12 cellular contexts compared by ENCODE assay signal in the genomic region with DNA sequence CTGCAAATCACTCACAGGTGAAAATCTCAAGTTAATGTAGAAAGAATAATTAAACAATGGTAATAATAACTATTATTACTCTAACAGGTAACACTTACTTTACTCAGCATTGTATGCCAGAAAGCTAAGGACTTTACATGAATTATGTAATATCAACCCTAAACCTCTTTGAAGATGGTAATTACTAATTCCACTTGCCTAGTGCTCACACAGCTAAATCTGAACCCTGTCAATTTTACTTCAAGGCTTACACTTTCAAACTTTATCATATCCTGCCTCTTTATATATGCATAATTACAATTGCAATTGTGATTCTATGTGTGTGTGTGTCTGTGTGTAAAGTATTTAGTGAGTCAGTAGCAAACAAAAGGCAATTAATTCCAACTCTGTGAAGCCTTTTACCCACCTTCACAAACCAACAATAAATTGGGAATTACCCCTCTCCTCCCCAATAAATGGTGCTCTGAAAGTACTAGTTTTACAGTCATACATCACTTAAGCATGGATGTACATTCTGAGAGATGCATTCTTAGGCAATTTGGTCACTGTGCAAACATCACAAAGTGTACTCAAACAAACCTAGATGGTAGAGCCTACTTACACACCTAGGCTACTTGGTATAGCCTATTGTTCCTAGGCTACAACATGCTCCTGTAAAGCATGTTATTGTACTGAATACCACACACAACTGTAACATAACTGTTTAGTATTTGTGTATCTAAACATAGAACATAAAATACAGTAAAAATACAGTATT. TPM values are rescaled to one million over a fixed set of nuclear protein-coding genes. Genes with fewer than 3 reads are reported as not detected.
A peak's percentile ranks its signal among the peaks of the same experiment; 100 is the strongest.
DNase-seq lines count a peak whose midpoint lies in the region; ATAC-seq, FAIRE-seq and TF ChIP-seq lines count a peak whose summit lies in the region.
"Had no signal": no experiment of that assay in that cellular context is flagged by ENCODE, and none has a peak within 500 bp of the region (broad histone marks: within the 10 kb centered on the region; RNA-seq: fewer than 3 reads in every experiment).

No MANE protein-coding gene starts in this region.

- no peaks in the 10 kb centered on the region for H3K9me3 Mint-ChIP-seq in activated T-cell treated with anti-CD3 and anti-CD28 coated beads, Interleukin-2, amount 50 U/mL, for 72 hours
- H3K9me3 Mint-ChIP-seq in activated T-cell treated with anti-CD3 and anti-CD28 coated beads, Interleukin-2, amount 50 U/mL, for 24 hours = no peaks in the 10 kb centered on the region

- TF ChIP-seq CTCF in Panc1 (IDR thresholded peaks at IDR 0.05) (no peak), D721Med (IDR thresholded peaks at IDR 0.05; ENCODE audit: insufficient read depth, missing control alignments) (no peak)

- H3K27me3 Mint-ChIP-seq in activated T-cell treated with anti-CD3 and anti-CD28 coated beads, Interleukin-2, amount 50 U/mL, for 72 hours (ENCODE audit: low read depth) = no peaks in the 10 kb centered on the region
- H3K27me3 Mint-ChIP-seq in activated T-cell treated with anti-CD3 and anti-CD28 coated beads, Interleukin-2, amount 50 U/mL, for 24 hours = no peaks in the 10 kb centered on the region

- no TSS peak for BruUV-seq in Panc1 (replicated peaks; lab: Mats Ljungman, UMichigan)

- no peak for DNase-seq in activated T-cell treated with anti-CD3 and anti-CD28 coated beads, Interleukin-2, amount 50 U/mL, for 72 hours
- DNase-seq in activated T-cell treated with anti-CD3 and anti-CD28 coated beads, Interleukin-2, amount 50 U/mL, for 24 hours = no peak
- DNase-seq in Panc1 (ENCODE audit: low read depth, low spot score) = peak; percentile 81
- peak; percentile 32 for DNase-seq in glomerular visceral epithelial cell (ENCODE audit: extremely low spot score)
- DNase-seq in substantia nigra (lab: John Stamatoyannopoulos, UW) = no peak
- no peak for DNase-seq in D721Med (ENCODE audit: insufficient read length, low spot score)
- DNase-seq in mucosa of gallbladder (ENCODE audit: low spot score) = no peak
- no peak for DNase-seq in NCI-H446 treated with DMSO at 0.1 percent for 48 hours (lab: John Stamatoyannopoulos, UW)
- DNase-seq: dermis blood vessel endothelial cell, NCI-H1436, ovary, SJCRH30 had no signal

- H3K4me1 ChIP-seq in Panc1 (ENCODE audit: control insufficient read depth, insufficient read depth, low read length) = peaks cover 50% of the 10 kb centered on the region

- H3K4me3 ChIP-seq in Panc1 (ENCODE audit: low read depth in 2 of 2, low read length in 2 of 2) = no peak overlapping the region
- H3K4me3 ChIP-seq: ovary, SJCRH30 had no signal

- no peaks in the 10 kb centered on the region for H3K9me3 ChIP-seq in Panc1 (ENCODE audit: control insufficient read depth, insufficient read depth, low read depth, low read length)
- H3K9me3 ChIP-seq: ovary, SJCRH30 had no signal

- peak overlapping the region; percentile 50 for H3K27ac Mint-ChIP-seq in activated T-cell treated with anti-CD3 and anti-CD28 coated beads, Interleukin-2, amount 50 U/mL, for 72 hours
- no peak overlapping the region for H3K27ac Mint-ChIP-seq in activated T-cell treated with anti-CD3 and anti-CD28 coated beads, Interleukin-2, amount 50 U/mL, for 24 hours

- peak overlapping the region; percentile 36 for H3K27ac ChIP-seq in Panc1 (ENCODE audit: low read length)
- peak overlapping the region; percentile 58 for H3K27ac ChIP-seq in substantia nigra (ENCODE audit: low read depth, low read length, poor library complexity, severe bottlenecking)
- H3K27ac ChIP-seq: ovary, SJCRH30 had no signal

- peak; percentile 27 to 47 for ATAC-seq in activated T-cell treated with anti-CD3 and anti-CD28 coated beads, Interleukin-2, amount 50 U/mL, for 72 hours (replicated peaks in 1 of 2)
- ATAC-seq in Panc1 = peak; percentile 87

- peaks cover 5% of the 10 kb centered on the region; the same call in 1 of the 2 replicates for H3K36me3 ChIP-seq in Panc1 (ENCODE audit: control insufficient read depth, insufficient read depth, low read length)
- H3K36me3 ChIP-seq: ovary had no signal

- no peaks in the 10 kb centered on the region for H3K27me3 ChIP-seq in Panc1 (ENCODE audit: control insufficient read depth, insufficient read depth, low read length)
- H3K27me3 ChIP-seq: ovary, SJCRH30 had no signal

- intact Hi-C loops in Panc1 (cut with micrococcal nuclease; ENCODE audit: unreplicated experiment) = loop anchor here (10.0 kb wide), 1 partner anchor 149 kb away; no protein-coding TSS in a partner anchor

- peaks cover 3 to 10% of the 10 kb centered on the region in 2 donors for H3K36me3 Mint-ChIP-seq in activated T-cell treated with anti-CD3 and anti-CD28 coated beads, Interleukin-2, amount 50 U/mL, for 72 hours (ENCODE audit: insufficient read depth in 2 of 2)
- H3K36me3 Mint-ChIP-seq in activated T-cell treated with anti-CD3 and anti-CD28 coated beads, Interleukin-2, amount 50 U/mL, for 24 hours (ENCODE audit: low read depth) = peaks cover 73% of the 10 kb centered on the region

- in situ Hi-C loops in Panc1 (cut with HindIII; ENCODE audit: low pct_unique_long_range_greater_than_20kb, low sequenced_read_pairs) = no loop called here

- CTCF ChIA-PET in Panc1 (lab: Charles Lee) = no interaction called here

- peaks cover 67% of the 10 kb centered on the region for H3K4me1 Mint-ChIP-seq in activated T-cell treated with anti-CD3 and anti-CD28 coated beads, Interleukin-2, amount 50 U/mL, for 72 hours (ENCODE audit: low read depth)
- H3K4me1 Mint-ChIP-seq in activated T-cell treated with anti-CD3 and anti-CD28 coated beads, Interleukin-2, amount 50 U/mL, for 24 hours (ENCODE audit: low read depth) = peaks cover 83% of the 10 kb centered on the region

- FAIRE-seq in D721Med (lab: Jason Lieb, UNC) = no peak

- POLR2A ChIA-PET in Panc1 (lab: Charles Lee) = no interaction called here

- H3K4me3 Mint-ChIP-seq in activated T-cell treated with anti-CD3 and anti-CD28 coated beads, Interleukin-2, amount 50 U/mL, for 72 hours = peak overlapping the region in 1 of 2 donors; percentile 36
- no peak overlapping the region for H3K4me3 Mint-ChIP-seq in activated T-cell treated with anti-CD3 and anti-CD28 coated beads, Interleukin-2, amount 50 U/mL, for 24 hours

RNA-seq across cellular contexts. Expression of a gene that starts 5.9 kb away (rescaled TPM):
- 10 to 100 TPM; 54.7 to 68.6 TPM for total RNA-seq in activated T-cell treated with anti-CD3 and anti-CD28 coated beads, Interleukin-2, amount 50 U/mL, for 72 hours
- total RNA-seq in Panc1 (2021; ENCODE audit: unreplicated experiment) (74.2 TPM), mucosa of gallbladder (39.2 TPM)
- polyA plus RNA-seq in Panc1 (2012; ENCODE audit: insufficient read length) = 21.7 TPM

Comparison
In these comparisons a context has a peak if more than half of its experiments do, and no peak if none do; other contexts are left out.
1. DNase-seq: peak in Panc1 (single experiment) and glomerular visceral epithelial cell (single experiment); none in activated T-cell treated with anti-CD3 and anti-CD28 coated beads, Interleukin-2, amount 50 U/mL, for 72 hours (0 of 2), activated T-cell treated with anti-CD3 and anti-CD28 coated beads, Interleukin-2, amount 50 U/mL, for 24 hours (single experiment), substantia nigra (0 of 49), D721Med (single experiment), mucosa of gallbladder (single experiment) and NCI-H446 treated with DMSO at 0.1 percent for 48 hours (single experiment).